1 cellular context compared by ENCODE assay signal in genomic region chr20:62776692-62777527, GRCh38.
A peak's percentile ranks its signal among the peaks of the same experiment; 100 is the strongest.
TF ChIP-seq lines count a peak whose summit lies in the region.

No MANE protein-coding gene starts in this region.

TF ChIP-seq in K562, 482 proteins besides CTCF, POLR2A, EP300 and RAD21 (continued from another document and continues in another):
- TF ChIP-seq GTF3C2 (IDR thresholded peaks at IDR 0.05; ENCODE audit: borderline replicate concordance, extremely low read depth, insufficient read length) (no peak), TOE1 (IDR thresholded peaks at IDR 0.05; ENCODE audit: borderline replicate concordance) (no peak), TOE1 (CRISPR knock-in tag; IDR thresholded peaks at IDR 0.05; ENCODE audit: borderline replicate concordance, low read depth) (no peak), ZNF316 (IDR thresholded peaks at IDR 0.05) (no peak), ZNF717 (CRISPR knock-in tag; IDR thresholded peaks at IDR 0.05) (no peak), ZNF232 (CRISPR knock-in tag; IDR thresholded peaks at IDR 0.05) (no peak), ZZZ3 (IDR thresholded peaks at IDR 0.05) (no peak), SRSF3 (IDR thresholded peaks at IDR 0.05; ENCODE audit: insufficient read depth, low read length) (no peak), PHF20 (IDR thresholded peaks at IDR 0.05; ENCODE audit: partially characterized antibody) (peak; percentile 96), ILF3 (IDR thresholded peaks at IDR 0.05; ENCODE audit: borderline replicate concordance) (no peak), CREB3L1 (IDR thresholded peaks at IDR 0.05; ENCODE audit: borderline replicate concordance, low read depth) (0 out of 2 replicates have a peak, but pooled peaks have one; percentile 2), TFAP4 (CRISPR knock-in tag; IDR thresholded peaks at IDR 0.05; ENCODE audit: borderline replicate concordance) (peak; percentile 58; the same call in 1 of the 2 replicates), ZNF449 (CRISPR knock-in tag; IDR thresholded peaks at IDR 0.05) (no peak), MAZ (CRISPR knock-in tag; conservative IDR thresholded peaks at IDR 0.05 in 1 of 2, IDR thresholded peaks at IDR 0.05 in 1 of 2) (peak in 1 of 2 experiments; percentile 69; a peak in 1 of 4 replicates), CBX1 (IDR thresholded peaks at IDR 0.05; ENCODE audit: low read depth) (no peak), SMARCB1 (IDR thresholded peaks at IDR 0.05; ENCODE audit: insufficient read length, low read depth) (no peak), HOXB6 (CRISPR knock-in tag; IDR thresholded peaks at IDR 0.05; ENCODE audit: borderline replicate concordance) (no peak), HNRNPLL (IDR thresholded peaks at IDR 0.05; ENCODE audit: low read depth, low read length, poor library complexity, severe bottlenecking) (no peak), ZKSCAN8 (CRISPR knock-in tag; IDR thresholded peaks at IDR 0.05) (no peak), EZH2 (IDR thresholded peaks at IDR 0.05; ENCODE audit: borderline replicate concordance, low read depth, low read length) (no peak)
- TF ChIP-seq, protein P1, sequence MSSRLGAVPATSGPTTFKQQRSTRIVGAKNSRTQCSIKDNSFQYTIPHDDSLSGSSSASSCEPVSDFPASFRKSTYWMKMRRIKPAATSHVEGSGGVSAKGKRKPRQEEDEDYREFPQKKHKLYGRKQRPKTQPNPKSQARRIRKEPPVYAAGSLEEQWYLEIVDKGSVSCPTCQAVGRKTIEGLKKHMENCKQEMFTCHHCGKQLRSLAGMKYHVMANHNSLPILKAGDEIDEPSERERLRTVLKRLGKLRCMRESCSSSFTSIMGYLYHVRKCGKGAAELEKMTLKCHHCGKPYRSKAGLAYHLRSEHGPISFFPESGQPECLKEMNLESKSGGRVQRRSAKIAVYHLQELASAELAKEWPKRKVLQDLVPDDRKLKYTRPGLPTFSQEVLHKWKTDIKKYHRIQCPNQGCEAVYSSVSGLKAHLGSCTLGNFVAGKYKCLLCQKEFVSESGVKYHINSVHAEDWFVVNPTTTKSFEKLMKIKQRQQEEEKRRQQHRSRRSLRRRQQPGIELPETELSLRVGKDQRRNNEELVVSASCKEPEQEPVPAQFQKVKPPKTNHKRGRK (tag; IDR thresholded peaks at IDR 0.05), result no peak
- TF ChIP-seq, protein P2, sequence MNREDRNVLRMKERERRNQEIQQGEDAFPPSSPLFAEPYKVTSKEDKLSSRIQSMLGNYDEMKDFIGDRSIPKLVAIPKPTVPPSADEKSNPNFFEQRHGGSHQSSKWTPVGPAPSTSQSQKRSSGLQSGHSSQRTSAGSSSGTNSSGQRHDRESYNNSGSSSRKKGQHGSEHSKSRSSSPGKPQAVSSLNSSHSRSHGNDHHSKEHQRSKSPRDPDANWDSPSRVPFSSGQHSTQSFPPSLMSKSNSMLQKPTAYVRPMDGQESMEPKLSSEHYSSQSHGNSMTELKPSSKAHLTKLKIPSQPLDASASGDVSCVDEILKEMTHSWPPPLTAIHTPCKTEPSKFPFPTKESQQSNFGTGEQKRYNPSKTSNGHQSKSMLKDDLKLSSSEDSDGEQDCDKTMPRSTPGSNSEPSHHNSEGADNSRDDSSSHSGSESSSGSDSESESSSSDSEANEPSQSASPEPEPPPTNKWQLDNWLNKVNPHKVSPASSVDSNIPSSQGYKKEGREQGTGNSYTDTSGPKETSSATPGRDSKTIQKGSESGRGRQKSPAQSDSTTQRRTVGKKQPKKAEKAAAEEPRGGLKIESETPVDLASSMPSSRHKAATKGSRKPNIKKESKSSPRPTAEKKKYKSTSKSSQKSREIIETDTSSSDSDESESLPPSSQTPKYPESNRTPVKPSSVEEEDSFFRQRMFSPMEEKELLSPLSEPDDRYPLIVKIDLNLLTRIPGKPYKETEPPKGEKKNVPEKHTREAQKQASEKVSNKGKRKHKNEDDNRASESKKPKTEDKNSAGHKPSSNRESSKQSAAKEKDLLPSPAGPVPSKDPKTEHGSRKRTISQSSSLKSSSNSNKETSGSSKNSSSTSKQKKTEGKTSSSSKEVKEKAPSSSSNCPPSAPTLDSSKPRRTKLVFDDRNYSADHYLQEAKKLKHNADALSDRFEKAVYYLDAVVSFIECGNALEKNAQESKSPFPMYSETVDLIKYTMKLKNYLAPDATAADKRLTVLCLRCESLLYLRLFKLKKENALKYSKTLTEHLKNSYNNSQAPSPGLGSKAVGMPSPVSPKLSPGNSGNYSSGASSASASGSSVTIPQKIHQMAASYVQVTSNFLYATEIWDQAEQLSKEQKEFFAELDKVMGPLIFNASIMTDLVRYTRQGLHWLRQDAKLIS (CRISPR knock-in tag; IDR thresholded peaks at IDR 0.05), result no peak
- TF ChIP-seq, protein P3, sequence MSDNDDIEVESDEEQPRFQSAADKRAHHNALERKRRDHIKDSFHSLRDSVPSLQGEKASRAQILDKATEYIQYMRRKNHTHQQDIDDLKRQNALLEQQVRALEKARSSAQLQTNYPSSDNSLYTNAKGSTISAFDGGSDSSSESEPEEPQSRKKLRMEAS (CRISPR knock-in tag; IDR thresholded peaks at IDR 0.05), result no peak; the same call in 1 of the 2 replicates
- TF ChIP-seq, protein P4, sequence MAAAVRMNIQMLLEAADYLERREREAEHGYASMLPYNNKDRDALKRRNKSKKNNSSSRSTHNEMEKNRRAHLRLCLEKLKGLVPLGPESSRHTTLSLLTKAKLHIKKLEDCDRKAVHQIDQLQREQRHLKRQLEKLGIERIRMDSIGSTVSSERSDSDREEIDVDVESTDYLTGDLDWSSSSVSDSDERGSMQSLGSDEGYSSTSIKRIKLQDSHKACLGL (CRISPR knock-in tag; IDR thresholded peaks at IDR 0.05; ENCODE audit: borderline replicate concordance, poor library complexity, severe bottlenecking), result no peak
- TF ChIP-seq, protein P5, sequence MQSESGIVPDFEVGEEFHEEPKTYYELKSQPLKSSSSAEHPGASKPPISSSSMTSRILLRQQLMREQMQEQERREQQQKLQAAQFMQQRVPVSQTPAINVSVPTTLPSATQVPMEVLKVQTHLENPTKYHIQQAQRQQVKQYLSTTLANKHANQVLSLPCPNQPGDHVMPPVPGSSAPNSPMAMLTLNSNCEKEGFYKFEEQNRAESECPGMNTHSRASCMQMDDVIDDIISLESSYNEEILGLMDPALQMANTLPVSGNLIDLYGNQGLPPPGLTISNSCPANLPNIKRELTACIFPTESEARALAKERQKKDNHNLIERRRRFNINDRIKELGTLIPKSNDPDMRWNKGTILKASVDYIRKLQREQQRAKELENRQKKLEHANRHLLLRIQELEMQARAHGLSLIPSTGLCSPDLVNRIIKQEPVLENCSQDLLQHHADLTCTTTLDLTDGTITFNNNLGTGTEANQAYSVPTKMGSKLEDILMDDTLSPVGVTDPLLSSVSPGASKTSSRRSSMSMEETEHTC (IDR thresholded peaks at IDR 0.05), result no peak
- TF ChIP-seq, protein P6, sequence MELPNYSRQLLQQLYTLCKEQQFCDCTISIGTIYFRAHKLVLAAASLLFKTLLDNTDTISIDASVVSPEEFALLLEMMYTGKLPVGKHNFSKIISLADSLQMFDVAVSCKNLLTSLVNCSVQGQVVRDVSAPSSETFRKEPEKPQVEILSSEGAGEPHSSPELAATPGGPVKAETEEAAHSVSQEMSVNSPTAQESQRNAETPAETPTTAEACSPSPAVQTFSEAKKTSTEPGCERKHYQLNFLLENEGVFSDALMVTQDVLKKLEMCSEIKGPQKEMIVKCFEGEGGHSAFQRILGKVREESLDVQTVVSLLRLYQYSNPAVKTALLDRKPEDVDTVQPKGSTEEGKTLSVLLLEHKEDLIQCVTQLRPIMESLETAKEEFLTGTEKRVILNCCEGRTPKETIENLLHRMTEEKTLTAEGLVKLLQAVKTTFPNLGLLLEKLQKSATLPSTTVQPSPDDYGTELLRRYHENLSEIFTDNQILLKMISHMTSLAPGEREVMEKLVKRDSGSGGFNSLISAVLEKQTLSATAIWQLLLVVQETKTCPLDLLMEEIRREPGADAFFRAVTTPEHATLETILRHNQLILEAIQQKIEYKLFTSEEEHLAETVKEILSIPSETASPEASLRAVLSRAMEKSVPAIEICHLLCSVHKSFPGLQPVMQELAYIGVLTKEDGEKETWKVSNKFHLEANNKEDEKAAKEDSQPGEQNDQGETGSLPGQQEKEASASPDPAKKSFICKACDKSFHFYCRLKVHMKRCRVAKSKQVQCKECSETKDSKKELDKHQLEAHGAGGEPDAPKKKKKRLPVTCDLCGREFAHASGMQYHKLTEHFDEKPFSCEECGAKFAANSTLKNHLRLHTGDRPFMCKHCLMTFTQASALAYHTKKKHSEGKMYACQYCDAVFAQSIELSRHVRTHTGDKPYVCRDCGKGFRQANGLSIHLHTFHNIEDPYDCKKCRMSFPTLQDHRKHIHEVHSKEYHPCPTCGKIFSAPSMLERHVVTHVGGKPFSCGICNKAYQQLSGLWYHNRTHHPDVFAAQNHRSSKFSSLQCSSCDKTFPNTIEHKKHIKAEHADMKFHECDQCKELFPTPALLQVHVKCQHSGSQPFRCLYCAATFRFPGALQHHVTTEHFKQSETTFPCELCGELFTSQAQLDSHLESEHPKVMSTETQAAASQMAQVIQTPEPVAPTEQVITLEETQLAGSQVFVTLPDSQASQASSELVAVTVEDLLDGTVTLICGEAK (IDR thresholded peaks at IDR 0.05), result peak; percentile 88
- TF ChIP-seq, protein P6 (CRISPR knock-in tag; IDR thresholded peaks at IDR 0.05), result no peak
